ENCODE assay signal across 21 cellular contexts in genomic region chr18:36814994-36815393, GRCh38. TPM values are rescaled to one million over a fixed set of nuclear protein-coding genes. Genes with fewer than 3 reads are reported as not detected.
A peak's percentile ranks its signal among the peaks of the same experiment; 100 is the strongest.
DNase-seq lines count a peak whose midpoint lies in the region; FAIRE-seq and TF ChIP-seq lines count a peak whose summit lies in the region.
"Had no signal": no experiment of that assay in that cellular context is flagged by ENCODE, and none has a peak within 500 bp of the region (broad histone marks: within the 10 kb centered on the region; RNA-seq: fewer than 3 reads in every experiment).

No MANE protein-coding gene starts in this region.

- no peak overlapping the region for H3K23ac ChIP-seq in neuronal stem cell (ENCODE audit: low read depth, low read length, poor library complexity)

- H3K4me2 ChIP-seq in keratinocyte (ENCODE audit: control insufficient read depth, extremely low read depth, insufficient read depth, low read depth, low read length) (peak overlapping the region; percentile 31), neuronal stem cell (ENCODE audit: insufficient read depth, low read length, poor library complexity, severe bottlenecking) (no peak overlapping the region)

- no peak overlapping the region for H2BK12ac ChIP-seq in neuronal stem cell (ENCODE audit: low read length)

- no peak for TF ChIP-seq CTCF in WERI-Rb-1 (IDR thresholded peaks at IDR 0.05; ENCODE audit: low read depth, low read length)
- no peak for TF ChIP-seq CTCF in keratinocyte (optimal IDR thresholded peaks at IDR 0.05 in 1 of 3, IDR thresholded peaks at IDR 0.05 in 1 of 3, conservative IDR thresholded peaks at IDR 0.05 in 1 of 3; ENCODE audit: extremely low read depth in 1 of 3, insufficient read depth in 2 of 3, low read length in 3 of 3)
- no peak for TF ChIP-seq CTCF in osteocyte (IDR thresholded peaks at IDR 0.05)

- H3K9me3 ChIP-seq in WERI-Rb-1 (ENCODE audit: severe bottlenecking) (no peaks in the 10 kb centered on the region), keratinocyte (ENCODE audit: control insufficient read depth, low read depth, low read length) (no peaks in the 10 kb centered on the region), neuronal stem cell (replicated peaks in 1 of 2; ENCODE audit: control insufficient read depth in 2 of 2, insufficient read depth in 1 of 2, low read depth in 1 of 2, low read length in 2 of 2) (no peaks in the 10 kb centered on the region)
- H3K9me3 ChIP-seq: Caco-2, gastrocnemius medialis had no signal

- no peak overlapping the region for H4K8ac ChIP-seq in neuronal stem cell (ENCODE audit: low read depth, low read length)

- no peak overlapping the region for H4K91ac ChIP-seq in neuronal stem cell (ENCODE audit: low read depth, low read length, poor library complexity)

- no peak overlapping the region for H3K4ac ChIP-seq in neuronal stem cell (ENCODE audit: low read length)

- dilution Hi-C loops in keratinocyte (cut with MboI; ENCODE audit: extremely low pct_ligation_motif_present, low sequenced_read_pairs), result no loop called here

- H3K4me1 ChIP-seq in keratinocyte (ENCODE audit: control insufficient read depth, extremely low read depth, insufficient read depth, low read length) (peaks cover 13% of the 10 kb centered on the region), neuronal stem cell (ENCODE audit: control insufficient read depth in 2 of 2, insufficient read depth in 1 of 2, low read depth in 1 of 2, low read length in 2 of 2) (peaks cover 0 to 3% of the 10 kb centered on the region in 2 donors)
- H3K4me1 ChIP-seq: Caco-2, gastrocnemius medialis had no signal

- H3K9me3 Mint-ChIP-seq in osteocyte (ENCODE audit: unreplicated experiment), result no peaks in the 10 kb centered on the region
- H3K9me3 Mint-ChIP-seq: activated B cell treated with CpG ODN at 0.5 μM for 24 hours had no signal

- no peak overlapping the region for H2AFZ ChIP-seq in keratinocyte (ENCODE audit: control insufficient read depth, low read length)
- no peak overlapping the region for H2AFZ ChIP-seq in neuronal stem cell (ENCODE audit: low read length)

- no peak overlapping the region for H2BK120ac ChIP-seq in neuronal stem cell (ENCODE audit: low read depth, low read length)

- peaks cover 1% of the 10 kb centered on the region for H3K79me1 ChIP-seq in neuronal stem cell (ENCODE audit: low read depth, low read length)

- DNase-seq in DMS 273 treated with DMSO at 0.1 percent for 48 hours (lab: John Stamatoyannopoulos, UW), result peak; percentile 42
- peak; percentile 16 for DNase-seq in NCI-H2107 (lab: John Stamatoyannopoulos, UW)
- peak; percentile 8 for DNase-seq in WERI-Rb-1
- DNase-seq in keratinocyte (ENCODE audit: low read depth, low spot score), result no peak
- DNase-seq in HT-29 (ENCODE audit: low spot score), result no peak
- no peak for DNase-seq in neuronal stem cell (ENCODE audit: low spot score)
- DNase-seq in osteocyte (ENCODE audit: extremely low spot score, unreplicated experiment), result no peak
- no peak for DNase-seq in HTR-8/SVneo (ENCODE audit: insufficient read length, low spot score)
- DNase-seq: activated B cell treated with CpG ODN at 0.5 μM for 24 hours; activated CD8-positive, alpha-beta T cell treated with anti-CD3 and anti-CD28 coated beads, Interleukin-2, amount 10 ng/mL, durations not matched to agents 7 days and 5 days; activated T-cell treated with anti-CD3 and anti-CD28 coated beads, Interleukin-2, amount 50 U/mL, for 48 hours; Caco-2; gastrocnemius medialis; GDM1; NCI-H1105; NCI-H510A treated with DMSO at 0.1 percent for 48 hours; PC-3; stimulated activated CD4-positive, alpha-beta T cell treated with anti-CD3 and anti-CD28 coated beads, Interleukin-4, amount 100 ng/mL, for 24 hours had no signal

- no peak overlapping the region for H3K4me3 Mint-ChIP-seq in osteocyte (ENCODE audit: unreplicated experiment)
- H3K4me3 Mint-ChIP-seq: activated B cell treated with CpG ODN at 0.5 μM for 24 hours; activated CD8-positive, alpha-beta T cell treated with anti-CD3 and anti-CD28 coated beads, Interleukin-2, amount 10 ng/mL, durations not matched to agents 7 days and 5 days; activated naive CD8-positive, alpha-beta T cell had no signal

- H3K9me1 ChIP-seq in keratinocyte (ENCODE audit: control insufficient read depth, extremely low read depth, insufficient read depth, low read length), result peaks cover 3% of the 10 kb centered on the region

- H3K36me3 ChIP-seq in WERI-Rb-1, result peaks cover 31% of the 10 kb centered on the region
- peaks cover 9 to 11% of the 10 kb centered on the region in 2 experiments for H3K36me3 ChIP-seq in keratinocyte (ENCODE audit: control insufficient read depth in 2 of 2, extremely low read depth in 1 of 2, insufficient read depth in 2 of 2, low read length in 2 of 2)
- peaks cover 18 to 98% of the 10 kb centered on the region in 2 donors for H3K36me3 ChIP-seq in neuronal stem cell (replicated peaks in 1 of 2; ENCODE audit: control insufficient read depth in 2 of 2, insufficient read depth in 2 of 2, low read length in 2 of 2)

- no peak overlapping the region for H3K4me3 ChIP-seq in WERI-Rb-1 (ENCODE audit: low read depth, low read length)
- H3K4me3 ChIP-seq in keratinocyte (ENCODE audit: control insufficient read depth in 2 of 3, extremely low read depth in 1 of 3, insufficient read depth in 2 of 3, low read depth in 1 of 3, low read length in 3 of 3), result no peak overlapping the region
- no peak overlapping the region for H3K4me3 ChIP-seq in neuronal stem cell (ENCODE audit: low read length in 2 of 2)
- H3K4me3 ChIP-seq: gastrocnemius medialis, GM12878, lung had no signal

- WGBS in neuronal stem cell (ENCODE audit: extremely low coverage in 2 of 2, insufficient read length in 2 of 2, insufficient replicate concordance in 1 of 2), 2 donors, result no CpG with 5 or more reads among the region's 1 CpG

- H3K36me3 Mint-ChIP-seq in osteocyte (ENCODE audit: unreplicated experiment), result peaks cover 34% of the 10 kb centered on the region

- no peaks in the 10 kb centered on the region for H4K20me1 ChIP-seq in keratinocyte (ENCODE audit: control insufficient read depth, extremely low read depth, insufficient read depth, low read length)

- H3K18ac ChIP-seq in neuronal stem cell (ENCODE audit: low read length), result no peak overlapping the region

- H3K9ac ChIP-seq in keratinocyte (ENCODE audit: control insufficient read depth, extremely low read depth, insufficient read depth, low read length), result no peak overlapping the region
- no peak overlapping the region for H3K9ac ChIP-seq in neuronal stem cell (ENCODE audit: low read depth, low read length, poor library complexity)

- no peaks in the 10 kb centered on the region for H3K27me3 Mint-ChIP-seq in osteocyte (ENCODE audit: unreplicated experiment)
- H3K27me3 Mint-ChIP-seq: activated B cell treated with CpG ODN at 0.5 μM for 24 hours; activated naive CD8-positive, alpha-beta T cell had no signal

- no peak overlapping the region for H2BK5ac ChIP-seq in neuronal stem cell (ENCODE audit: low read length)

- H3K79me2 ChIP-seq in keratinocyte (ENCODE audit: control insufficient read depth, insufficient read depth, low read length), result no peaks in the 10 kb centered on the region

- H3K14ac ChIP-seq in neuronal stem cell (ENCODE audit: low read length), result no peak overlapping the region

- no peaks in the 10 kb centered on the region for H3K4me1 Mint-ChIP-seq in osteocyte (ENCODE audit: unreplicated experiment)
- H3K4me1 Mint-ChIP-seq: activated B cell treated with CpG ODN at 0.5 μM for 24 hours had no signal

- H2BK15ac ChIP-seq in neuronal stem cell (ENCODE audit: low read length), result no peak overlapping the region

- no peak for FAIRE-seq in keratinocyte (lab: Jason Lieb, UNC)
- no peak for FAIRE-seq in HTR-8/SVneo (lab: Jason Lieb, UNC)
- FAIRE-seq: GM12878 had no signal

- no peak overlapping the region for H2AK5ac ChIP-seq in neuronal stem cell (ENCODE audit: low read depth, low read length)

- H3K27ac ChIP-seq in WERI-Rb-1, result no peak overlapping the region
- H3K27ac ChIP-seq in keratinocyte (ENCODE audit: control insufficient read depth, insufficient read depth, low read length), result peak overlapping the region; percentile 13
- H3K27ac ChIP-seq in neuronal stem cell (replicated peaks; ENCODE audit: low read length), result no peak overlapping the region
- H3K27ac ChIP-seq: gastrocnemius medialis had no signal

- H3K27ac Mint-ChIP-seq in osteocyte (ENCODE audit: unreplicated experiment), result no peak overlapping the region
- H3K27ac Mint-ChIP-seq: activated B cell treated with CpG ODN at 0.5 μM for 24 hours; activated CD8-positive, alpha-beta T cell treated with anti-CD3 and anti-CD28 coated beads, Interleukin-2, amount 10 ng/mL, durations not matched to agents 7 days and 5 days; activated naive CD8-positive, alpha-beta T cell had no signal

- no peaks in the 10 kb centered on the region for H3K27me3 ChIP-seq in WERI-Rb-1 (ENCODE audit: insufficient read depth, low read depth, severe bottlenecking)
- no peaks in the 10 kb centered on the region for H3K27me3 ChIP-seq in keratinocyte (ENCODE audit: control insufficient read depth, extremely low read depth, insufficient read depth, low read length)
- H3K27me3 ChIP-seq in neuronal stem cell (ENCODE audit: control insufficient read depth in 3 of 3, insufficient read depth in 3 of 3, low read depth in 1 of 3, low read length in 3 of 3), result no peaks in the 10 kb centered on the region
- H3K27me3 ChIP-seq: gastrocnemius medialis had no signal

RNA-seq across cellular contexts. Expression of gene TPGS2, which starts 13.8 kb away (rescaled TPM):
- 231 to 388 TPM (median 254 TPM) in 3 replicates for polyA plus RNA-seq in keratinocyte
- 19.5 TPM for polyA plus RNA-seq in keratinocyte (2011; ENCODE audit: low read depth)
- 339 and 575 TPM in 2 replicates for polyA plus RNA-seq in keratinocyte (2011; cell fraction: cytosol; rRNA removed)
- 81.4 and 92.3 TPM in 2 replicates for polyA plus RNA-seq in keratinocyte (2011; cell fraction: nucleus; rRNA removed)
- 64.1 and 142 TPM in 2 replicates for polyA plus RNA-seq in keratinocyte (2012; ENCODE audit: low replicate concordance)
- 284 to 413 TPM (median 321 TPM) in 3 replicates for polyA minus RNA-seq in keratinocyte
- polyA minus RNA-seq in keratinocyte (2011; cell fraction: cytosol; rRNA and poly(A)+ RNA removed), result 187 TPM
- polyA minus RNA-seq in keratinocyte (2011; cell fraction: nucleus; rRNA and poly(A)+ RNA removed), result 30.4 and 59.9 TPM in 2 replicates
- 88.2 and 94.8 TPM in 2 replicates for total RNA-seq in HT-29 (2014; rRNA removed; shearing (Covaris generic))
- 215 TPM for polyA plus RNA-seq in neuronal stem cell (2013, experiment 1 of 2)
- 213 TPM for polyA plus RNA-seq in neuronal stem cell (2013, experiment 2 of 2)
- 95.4 and 98.8 TPM in 2 replicates for total RNA-seq in osteocyte

RNA-seq across cellular contexts. Expression of gene KIAA1328, which starts 13.9 kb away (rescaled TPM):
- polyA plus RNA-seq in keratinocyte, result 3.8 to 5.5 TPM (median 3.8 TPM) in 3 replicates
- 4.1 TPM for polyA plus RNA-seq in keratinocyte (2011; ENCODE audit: low read depth)
- 2.2 and 4.1 TPM in 2 replicates for polyA plus RNA-seq in keratinocyte (2011; cell fraction: cytosol; rRNA removed)
- polyA plus RNA-seq in keratinocyte (2011; cell fraction: nucleus; rRNA removed), result 7.8 and 9.5 TPM in 2 replicates
- 2.1 and 2.2 TPM in 2 replicates for polyA plus RNA-seq in keratinocyte (2012; ENCODE audit: low replicate concordance)
- 1.5 to 13.1 TPM (median 6.0 TPM) in 3 replicates for polyA minus RNA-seq in keratinocyte
- polyA minus RNA-seq in keratinocyte (2011; cell fraction: cytosol; rRNA and poly(A)+ RNA removed), result 4.2 TPM
- polyA minus RNA-seq in keratinocyte (2011; cell fraction: nucleus; rRNA and poly(A)+ RNA removed), result 11.2 and 18.8 TPM in 2 replicates
- 1.8 and 2.5 TPM in 2 replicates for total RNA-seq in HT-29 (2014; rRNA removed; shearing (Covaris generic))
- polyA plus RNA-seq in neuronal stem cell (2013, experiment 1 of 2), result 6.0 TPM
- 6.5 TPM for polyA plus RNA-seq in neuronal stem cell (2013, experiment 2 of 2)
- total RNA-seq in osteocyte, result 10.1 and 10.7 TPM in 2 replicates

Comparison
In these comparisons a context has a peak if more than half of its experiments do, and no peak if none do; other contexts are left out.
1. DNase-seq: peak in DMS 273 treated with DMSO at 0.1 percent for 48 hours (single experiment), NCI-H2107 (single experiment) and WERI-Rb-1 (single experiment); none in keratinocyte (single experiment), HT-29 (single experiment), neuronal stem cell (single experiment), osteocyte (single experiment) and HTR-8/SVneo (single experiment).